ENCODE assay signal across 1 cellular context in genomic region chr2:27322766-27323591, GRCh38.
TF ChIP-seq lines count a peak whose summit lies in the region.

A gene with protein sequence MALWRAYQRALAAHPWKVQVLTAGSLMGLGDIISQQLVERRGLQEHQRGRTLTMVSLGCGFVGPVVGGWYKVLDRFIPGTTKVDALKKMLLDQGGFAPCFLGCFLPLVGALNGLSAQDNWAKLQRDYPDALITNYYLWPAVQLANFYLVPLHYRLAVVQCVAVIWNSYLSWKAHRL (minus strand): TSS chr2:27323097. CDS start chr2:27322517, 580 bp downstream.

TF ChIP-seq in WTC11, 78 proteins besides CTCF, POLR2A, EP300 and RAD21 (continued from another document):
- TF ChIP-seq, protein P1, sequence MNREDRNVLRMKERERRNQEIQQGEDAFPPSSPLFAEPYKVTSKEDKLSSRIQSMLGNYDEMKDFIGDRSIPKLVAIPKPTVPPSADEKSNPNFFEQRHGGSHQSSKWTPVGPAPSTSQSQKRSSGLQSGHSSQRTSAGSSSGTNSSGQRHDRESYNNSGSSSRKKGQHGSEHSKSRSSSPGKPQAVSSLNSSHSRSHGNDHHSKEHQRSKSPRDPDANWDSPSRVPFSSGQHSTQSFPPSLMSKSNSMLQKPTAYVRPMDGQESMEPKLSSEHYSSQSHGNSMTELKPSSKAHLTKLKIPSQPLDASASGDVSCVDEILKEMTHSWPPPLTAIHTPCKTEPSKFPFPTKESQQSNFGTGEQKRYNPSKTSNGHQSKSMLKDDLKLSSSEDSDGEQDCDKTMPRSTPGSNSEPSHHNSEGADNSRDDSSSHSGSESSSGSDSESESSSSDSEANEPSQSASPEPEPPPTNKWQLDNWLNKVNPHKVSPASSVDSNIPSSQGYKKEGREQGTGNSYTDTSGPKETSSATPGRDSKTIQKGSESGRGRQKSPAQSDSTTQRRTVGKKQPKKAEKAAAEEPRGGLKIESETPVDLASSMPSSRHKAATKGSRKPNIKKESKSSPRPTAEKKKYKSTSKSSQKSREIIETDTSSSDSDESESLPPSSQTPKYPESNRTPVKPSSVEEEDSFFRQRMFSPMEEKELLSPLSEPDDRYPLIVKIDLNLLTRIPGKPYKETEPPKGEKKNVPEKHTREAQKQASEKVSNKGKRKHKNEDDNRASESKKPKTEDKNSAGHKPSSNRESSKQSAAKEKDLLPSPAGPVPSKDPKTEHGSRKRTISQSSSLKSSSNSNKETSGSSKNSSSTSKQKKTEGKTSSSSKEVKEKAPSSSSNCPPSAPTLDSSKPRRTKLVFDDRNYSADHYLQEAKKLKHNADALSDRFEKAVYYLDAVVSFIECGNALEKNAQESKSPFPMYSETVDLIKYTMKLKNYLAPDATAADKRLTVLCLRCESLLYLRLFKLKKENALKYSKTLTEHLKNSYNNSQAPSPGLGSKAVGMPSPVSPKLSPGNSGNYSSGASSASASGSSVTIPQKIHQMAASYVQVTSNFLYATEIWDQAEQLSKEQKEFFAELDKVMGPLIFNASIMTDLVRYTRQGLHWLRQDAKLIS (CRISPR knock-in tag; IDR thresholded peaks at IDR 0.05; ENCODE audit: borderline replicate concordance), result no peak
- TF ChIP-seq AR (CRISPR knock-in tag; IDR thresholded peaks at IDR 0.05) (0 out of 2 replicates have a peak, but pooled peaks have one; percentile 52), MXD4 (CRISPR knock-in tag; IDR thresholded peaks at IDR 0.05; ENCODE audit: borderline replicate concordance) (no peak), ATF1 (CRISPR knock-in tag; IDR thresholded peaks at IDR 0.05) (no peak), ZNF219 (CRISPR knock-in tag; IDR thresholded peaks at IDR 0.05; ENCODE audit: borderline replicate concordance) (no peak), ZNF232 (CRISPR knock-in tag; IDR thresholded peaks at IDR 0.05) (no peak), ZBTB21 (CRISPR knock-in tag; IDR thresholded peaks at IDR 0.05; ENCODE audit: borderline replicate concordance) (no peak), TP53 (CRISPR knock-in tag; IDR thresholded peaks at IDR 0.05) (no peak), HMGA2 (CRISPR knock-in tag; IDR thresholded peaks at IDR 0.05) (no peak), ZNF512 (CRISPR knock-in tag; IDR thresholded peaks at IDR 0.05; ENCODE audit: borderline replicate concordance) (no peak), HMGXB4 (CRISPR knock-in tag; IDR thresholded peaks at IDR 0.05) (no peak), JAZF1 (CRISPR knock-in tag; IDR thresholded peaks at IDR 0.05) (no peak), CREB1 (CRISPR knock-in tag; IDR thresholded peaks at IDR 0.05) (peak; percentile 6; the same call in 1 of the 2 replicates), ESRRA (CRISPR knock-in tag; IDR thresholded peaks at IDR 0.05; ENCODE audit: borderline replicate concordance) (no peak), USF1 (CRISPR knock-in tag; IDR thresholded peaks at IDR 0.05) (peak; percentile 97), FOXJ3 (CRISPR knock-in tag; IDR thresholded peaks at IDR 0.05; ENCODE audit: borderline replicate concordance) (no peak), ZBTB43 (CRISPR knock-in tag; IDR thresholded peaks at IDR 0.05) (peak; percentile 49; the same call in 1 of the 2 replicates), PRRX2 (CRISPR knock-in tag; IDR thresholded peaks at IDR 0.05) (peak; percentile 66; the same call in 1 of the 2 replicates), TEAD1 (CRISPR knock-in tag; IDR thresholded peaks at IDR 0.05) (peak; percentile 56; the same call in 1 of the 2 replicates), IRF2 (CRISPR knock-in tag; IDR thresholded peaks at IDR 0.05; ENCODE audit: borderline replicate concordance, low read depth) (no peak), SMAD4 (CRISPR knock-in tag; IDR thresholded peaks at IDR 0.05) (no peak), CREM (CRISPR knock-in tag; IDR thresholded peaks at IDR 0.05) (no peak), GTF2I (CRISPR knock-in tag; conservative IDR thresholded peaks at IDR 0.05) (no peak), ZNF121 (CRISPR knock-in tag; IDR thresholded peaks at IDR 0.05) (no peak), ZNF423 (CRISPR knock-in tag; IDR thresholded peaks at IDR 0.05) (no peak), USF2 (CRISPR knock-in tag; IDR thresholded peaks at IDR 0.05) (peak; percentile 97)
- TF ChIP-seq, protein P2, sequence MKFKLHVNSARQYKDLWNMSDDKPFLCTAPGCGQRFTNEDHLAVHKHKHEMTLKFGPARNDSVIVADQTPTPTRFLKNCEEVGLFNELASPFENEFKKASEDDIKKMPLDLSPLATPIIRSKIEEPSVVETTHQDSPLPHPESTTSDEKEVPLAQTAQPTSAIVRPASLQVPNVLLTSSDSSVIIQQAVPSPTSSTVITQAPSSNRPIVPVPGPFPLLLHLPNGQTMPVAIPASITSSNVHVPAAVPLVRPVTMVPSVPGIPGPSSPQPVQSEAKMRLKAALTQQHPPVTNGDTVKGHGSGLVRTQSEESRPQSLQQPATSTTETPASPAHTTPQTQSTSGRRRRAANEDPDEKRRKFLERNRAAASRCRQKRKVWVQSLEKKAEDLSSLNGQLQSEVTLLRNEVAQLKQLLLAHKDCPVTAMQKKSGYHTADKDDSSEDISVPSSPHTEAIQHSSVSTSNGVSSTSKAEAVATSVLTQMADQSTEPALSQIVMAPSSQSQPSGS (CRISPR knock-in tag; IDR thresholded peaks at IDR 0.05; ENCODE audit: borderline replicate concordance, low read depth), result no peak
- TF ChIP-seq, protein P3, sequence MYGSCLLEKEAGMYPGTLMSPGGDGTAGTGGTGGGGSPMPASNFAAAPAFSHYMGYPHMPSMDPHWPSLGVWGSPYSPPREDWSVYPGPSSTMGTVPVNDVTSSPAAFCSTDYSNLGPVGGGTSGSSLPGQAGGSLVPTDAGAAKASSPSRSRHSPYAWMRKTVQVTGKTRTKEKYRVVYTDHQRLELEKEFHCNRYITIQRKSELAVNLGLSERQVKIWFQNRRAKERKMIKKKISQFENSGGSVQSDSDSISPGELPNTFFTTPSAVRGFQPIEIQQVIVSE (CRISPR knock-in tag; IDR thresholded peaks at IDR 0.05; ENCODE audit: borderline replicate concordance), result no peak
- TF ChIP-seq, protein P4, sequence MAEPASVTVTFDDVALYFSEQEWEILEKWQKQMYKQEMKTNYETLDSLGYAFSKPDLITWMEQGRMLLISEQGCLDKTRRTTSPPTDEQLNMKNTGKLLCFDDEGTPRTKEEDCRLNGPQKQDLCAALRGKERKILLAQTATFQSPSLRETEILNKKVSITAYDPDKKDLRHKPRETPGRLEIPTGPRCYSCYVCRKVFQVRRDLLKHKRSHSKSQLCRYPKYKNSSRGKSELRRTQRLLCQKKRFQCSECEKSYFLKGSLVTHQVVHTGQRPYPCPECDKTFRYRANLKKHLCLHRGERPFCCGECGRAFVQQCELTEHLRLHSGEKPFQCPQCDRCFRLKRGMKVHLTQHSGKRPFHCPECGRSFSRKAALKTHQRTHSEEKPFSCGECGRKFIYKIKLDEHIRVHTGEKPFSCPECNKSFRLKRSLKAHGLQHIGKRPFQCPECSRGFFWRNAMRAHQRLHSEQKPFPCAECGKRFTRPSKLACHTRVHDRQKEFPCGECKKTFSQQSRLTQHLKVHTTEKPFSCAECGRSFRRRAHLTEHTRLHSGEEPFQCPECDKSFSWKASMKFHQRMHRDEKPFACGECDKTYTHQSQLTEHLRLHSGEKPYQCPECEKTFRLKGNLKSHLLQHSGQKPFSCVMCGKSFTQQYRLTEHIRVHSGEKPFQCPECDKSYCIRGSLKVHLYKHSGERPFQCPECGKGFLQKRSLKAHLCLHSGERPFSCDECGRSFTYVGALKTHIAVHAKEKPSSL (CRISPR knock-in tag; conservative IDR thresholded peaks at IDR 0.05), result no peak
- TF ChIP-seq, protein P5, sequence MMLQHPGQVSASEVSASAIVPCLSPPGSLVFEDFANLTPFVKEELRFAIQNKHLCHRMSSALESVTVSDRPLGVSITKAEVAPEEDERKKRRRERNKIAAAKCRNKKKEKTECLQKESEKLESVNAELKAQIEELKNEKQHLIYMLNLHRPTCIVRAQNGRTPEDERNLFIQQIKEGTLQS (CRISPR knock-in tag; conservative IDR thresholded peaks at IDR 0.05), result no peak
- TF ChIP-seq, protein P6, sequence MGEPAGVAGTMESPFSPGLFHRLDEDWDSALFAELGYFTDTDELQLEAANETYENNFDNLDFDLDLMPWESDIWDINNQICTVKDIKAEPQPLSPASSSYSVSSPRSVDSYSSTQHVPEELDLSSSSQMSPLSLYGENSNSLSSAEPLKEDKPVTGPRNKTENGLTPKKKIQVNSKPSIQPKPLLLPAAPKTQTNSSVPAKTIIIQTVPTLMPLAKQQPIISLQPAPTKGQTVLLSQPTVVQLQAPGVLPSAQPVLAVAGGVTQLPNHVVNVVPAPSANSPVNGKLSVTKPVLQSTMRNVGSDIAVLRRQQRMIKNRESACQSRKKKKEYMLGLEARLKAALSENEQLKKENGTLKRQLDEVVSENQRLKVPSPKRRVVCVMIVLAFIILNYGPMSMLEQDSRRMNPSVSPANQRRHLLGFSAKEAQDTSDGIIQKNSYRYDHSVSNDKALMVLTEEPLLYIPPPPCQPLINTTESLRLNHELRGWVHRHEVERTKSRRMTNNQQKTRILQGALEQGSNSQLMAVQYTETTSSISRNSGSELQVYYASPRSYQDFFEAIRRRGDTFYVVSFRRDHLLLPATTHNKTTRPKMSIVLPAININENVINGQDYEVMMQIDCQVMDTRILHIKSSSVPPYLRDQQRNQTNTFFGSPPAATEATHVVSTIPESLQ (CRISPR knock-in tag; IDR thresholded peaks at IDR 0.05), result no peak
- TF ChIP-seq, protein P7, sequence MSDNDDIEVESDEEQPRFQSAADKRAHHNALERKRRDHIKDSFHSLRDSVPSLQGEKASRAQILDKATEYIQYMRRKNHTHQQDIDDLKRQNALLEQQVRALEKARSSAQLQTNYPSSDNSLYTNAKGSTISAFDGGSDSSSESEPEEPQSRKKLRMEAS (CRISPR knock-in tag; IDR thresholded peaks at IDR 0.05), result peak; percentile 66
- TF ChIP-seq, protein P8, sequence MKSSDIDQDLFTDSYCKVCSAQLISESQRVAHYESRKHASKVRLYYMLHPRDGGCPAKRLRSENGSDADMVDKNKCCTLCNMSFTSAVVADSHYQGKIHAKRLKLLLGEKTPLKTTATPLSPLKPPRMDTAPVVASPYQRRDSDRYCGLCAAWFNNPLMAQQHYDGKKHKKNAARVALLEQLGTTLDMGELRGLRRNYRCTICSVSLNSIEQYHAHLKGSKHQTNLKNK (CRISPR knock-in tag; IDR thresholded peaks at IDR 0.05), result peak; percentile 78
